ENCODE assay signal across 2 cellular contexts in genomic region chr6:132669690-132670291, GRCh38.
TF ChIP-seq lines count a peak whose summit lies in the region.

No MANE protein-coding gene starts in this region.

TF ChIP-seq in IMR-90, 13 proteins besides CTCF, POLR2A, EP300 and RAD21:
- peak; percentile 67 for TF ChIP-seq SMC3 (IDR thresholded peaks at IDR 0.05; ENCODE audit: low read depth, low read length)
- no peak for TF ChIP-seq RCOR1 (IDR thresholded peaks at IDR 0.05; ENCODE audit: insufficient replicate concordance, low read length)

TF ChIP-seq in endothelial cell of umbilical vein, 7 proteins besides CTCF, POLR2A, EP300 and RAD21:
- TF ChIP-seq MAX (IDR thresholded peaks at IDR 0.05; ENCODE audit: insufficient read depth, insufficient read length) (no peak), JUN (IDR thresholded peaks at IDR 0.05; ENCODE audit: borderline replicate concordance, insufficient read depth, insufficient read length, low read depth) (no peak), EZH2 (IDR thresholded peaks at IDR 0.05; ENCODE audit: borderline replicate concordance, low read depth, low read length, severe bottlenecking) (no peak), FOS (IDR thresholded peaks at IDR 0.05; ENCODE audit: borderline replicate concordance, insufficient read depth, low read length) (no peak), POLR2AphosphoS5 (IDR thresholded peaks at IDR 0.05; ENCODE audit: insufficient read depth, low read depth, low read length) (no peak)
